Comparison of ENCODE assay signal across 1 cellular context in genomic region chr11:74011360-74012071, GRCh38.
TF ChIP-seq lines count a peak whose summit lies in the region.

No MANE protein-coding gene starts in this region.

TF ChIP-seq in GM12878, 131 proteins besides CTCF, POLR2A, EP300 and RAD21 (continued from another document and continues in another):
- TF ChIP-seq RELB (IDR thresholded peaks at IDR 0.05; ENCODE audit: low read depth): no peak; the same call in 1 of the 2 replicates
- peak; percentile 97 for TF ChIP-seq RUNX3 (IDR thresholded peaks at IDR 0.05; ENCODE audit: low read length)
- peak; percentile 50; the same call in 1 of the 2 replicates for TF ChIP-seq ATF2 (IDR thresholded peaks at IDR 0.05; ENCODE audit: low read length)
- TF ChIP-seq SIN3A (IDR thresholded peaks at IDR 0.05; ENCODE audit: low read depth, low read length): no peak
- no peak for TF ChIP-seq USF1 (IDR thresholded peaks at IDR 0.05; ENCODE audit: borderline replicate concordance, extremely low read length, insufficient read depth, low read depth, low read length)
- no peak for TF ChIP-seq SUZ12 (IDR thresholded peaks at IDR 0.05; ENCODE audit: unreplicated experiment)
- no peak for TF ChIP-seq CHD1 (IDR thresholded peaks at IDR 0.05; ENCODE audit: low read depth, low read length)
- no peak for TF ChIP-seq JUND (IDR thresholded peaks at IDR 0.05; ENCODE audit: low read depth, low read length)
- TF ChIP-seq TAF1 (IDR thresholded peaks at IDR 0.05; ENCODE audit: borderline replicate concordance, low read depth, low read length): no peak
- TF ChIP-seq ATF3 (IDR thresholded peaks at IDR 0.05; ENCODE audit: borderline replicate concordance, extremely low read depth, low read depth, low read length): no peak
- TF ChIP-seq MYC (IDR thresholded peaks at IDR 0.05; ENCODE audit: insufficient read depth, insufficient read length, insufficient replicate concordance, low read length, severe bottlenecking): no peak
- TF ChIP-seq PBX3 (IDR thresholded peaks at IDR 0.05; ENCODE audit: insufficient replicate concordance, low read depth, low read length): no peak
- TF ChIP-seq RELA (IDR thresholded peaks at IDR 0.05; ENCODE audit: borderline replicate concordance, partially characterized antibody): no peak
- TF ChIP-seq CBFB (IDR thresholded peaks at IDR 0.05; ENCODE audit: low read depth): peak; percentile 59
- TF ChIP-seq CHD4 (IDR thresholded peaks at IDR 0.05): no peak
- TF ChIP-seq CREB1 (IDR thresholded peaks at IDR 0.05; ENCODE audit: low read depth): 0 out of 2 replicates have a peak, but pooled peaks have one; percentile 18
- no peak for TF ChIP-seq IRF5 (IDR thresholded peaks at IDR 0.05; ENCODE audit: borderline replicate concordance)
- no peak for TF ChIP-seq SRF (IDR thresholded peaks at IDR 0.05; ENCODE audit: low read depth in 2 of 2, low read length in 2 of 2)
- TF ChIP-seq NBN (IDR thresholded peaks at IDR 0.05): no peak
- TF ChIP-seq SMAD5 (IDR thresholded peaks at IDR 0.05; ENCODE audit: low read depth): no peak
- TF ChIP-seq BACH1 (IDR thresholded peaks at IDR 0.05; ENCODE audit: borderline replicate concordance): no peak
- TF ChIP-seq SKIL (IDR thresholded peaks at IDR 0.05; ENCODE audit: low read depth, poor library complexity, severe bottlenecking): peak; percentile 70
- TF ChIP-seq RFX5 (IDR thresholded peaks at IDR 0.05; ENCODE audit: low read depth, low read length): no peak
- TF ChIP-seq NFYA (IDR thresholded peaks at IDR 0.05; ENCODE audit: borderline replicate concordance, low read depth, low read length): no peak
- TF ChIP-seq CUX1 (IDR thresholded peaks at IDR 0.05; ENCODE audit: insufficient replicate concordance, low read depth, low read length): peak; percentile 55
- peak; percentile 65; the same call in 1 of the 2 replicates for TF ChIP-seq BCL11A (IDR thresholded peaks at IDR 0.05; ENCODE audit: low read depth, low read length)
- TF ChIP-seq RAD51 (IDR thresholded peaks at IDR 0.05): 0 out of 2 replicates have a peak, but pooled peaks have one; percentile 16
- TF ChIP-seq SUPT20H (IDR thresholded peaks at IDR 0.05; ENCODE audit: borderline replicate concordance, control insufficient read depth, low read depth, low read length): no peak
- TF ChIP-seq BRCA1 (IDR thresholded peaks at IDR 0.05; ENCODE audit: low read depth, low read length): no peak
- TF ChIP-seq KLF5 (IDR thresholded peaks at IDR 0.05; ENCODE audit: partially characterized antibody): no peak
- TF ChIP-seq ZBTB40 (IDR thresholded peaks at IDR 0.05; ENCODE audit: borderline replicate concordance): no peak
- TF ChIP-seq PAX8 (IDR thresholded peaks at IDR 0.05): no peak
- no peak for TF ChIP-seq CBX5 (IDR thresholded peaks at IDR 0.05; ENCODE audit: low read depth)
- no peak for TF ChIP-seq PKNOX1 (IDR thresholded peaks at IDR 0.05)
